Comparison of ENCODE assay signal across 28 cellular contexts in genomic region chr1:227518876-227519275, GRCh38.
"Had no signal": no experiment of that assay in that cellular context is flagged by ENCODE, and none has a peak within 500 bp of the region (broad histone marks: within the 10 kb centered on the region; RNA-seq: fewer than 3 reads in every experiment).

No MANE protein-coding gene starts in this region.

- H3K36me3 Mint-ChIP-seq: natural killer cell treated with Interleukin-12 subunit alpha and Interleukin-12 subunit beta and Interleukin-15 and Interleukin-18, amount 100 ng/mL, for 72 hours; stimulated activated naive B cell treated with anti-CD40 and anti-IgM and Interleukin-4, amounts not matched to agents 10 μg/mL and 1 μg/mL and 100 μg/mL, for 72 hours had no signal

- FAIRE-seq: islet of Langerhans had no signal

- H3K4me3 ChIP-seq: left ventricle myocardium inferior, lung, mucosa of descending colon, right atrium auricular region, skin epidermis, stomach, testis, thyroid gland, transverse colon, upper lobe of left lung, vagina had no signal

- H2AFZ ChIP-seq: parathyroid adenoma had no signal

- H3K4me1 ChIP-seq: left ventricle myocardium inferior, parathyroid adenoma, right atrium auricular region, stomach, testis, thyroid gland, transverse colon, upper lobe of left lung, vagina had no signal

- H3K9me3 ChIP-seq: left ventricle myocardium inferior, mucosa of descending colon, neutrophil, right atrium auricular region, testis, thyroid gland, vagina had no signal

- H3K4me3 Mint-ChIP-seq: immature natural killer cell; naive thymus-derived CD4-positive, alpha-beta T cell; natural killer cell treated with Interleukin-12 subunit alpha and Interleukin-12 subunit beta and Interleukin-15 and Interleukin-18, amount 100 ng/mL, for 72 hours; stimulated activated naive B cell treated with anti-CD40 and anti-IgM and Interleukin-4, amounts not matched to agents 10 μg/mL and 1 μg/mL and 100 μg/mL, for 72 hours had no signal

- H3K27me3 ChIP-seq: neutrophil, right atrium auricular region, stomach, testis, thyroid gland, transverse colon, upper lobe of left lung, vagina had no signal

- H3K27ac Mint-ChIP-seq: immature natural killer cell; naive thymus-derived CD4-positive, alpha-beta T cell; natural killer cell treated with Interleukin-12 subunit alpha and Interleukin-12 subunit beta and Interleukin-15 and Interleukin-18, amount 100 ng/mL, for 72 hours; progenitor cell of endocrine pancreas; stimulated activated naive B cell treated with anti-CD40 and anti-IgM and Interleukin-4, amounts not matched to agents 10 μg/mL and 1 μg/mL and 100 μg/mL, for 72 hours had no signal

- H3K36me3 ChIP-seq: left ventricle myocardium inferior, neutrophil, right atrium auricular region, stomach, thyroid gland, transverse colon, upper lobe of left lung, vagina had no signal

- ATAC-seq: mucosa of descending colon; naive thymus-derived CD4-positive, alpha-beta T cell; natural killer cell treated with Interleukin-12 subunit alpha and Interleukin-12 subunit beta and Interleukin-15 and Interleukin-18, amount 100 ng/mL, for 72 hours; sciatic nerve; stimulated activated naive B cell treated with anti-CD40 and anti-IgM and Interleukin-4, amounts not matched to agents 10 μg/mL and 1 μg/mL and 100 μg/mL, for 72 hours; stimulated activated naive CD8-positive, alpha-beta T cell treated with anti-CD3 and anti-CD28 coated beads, Interleukin-15, Interleukin-2, amounts not matched to agents 100 U/mL and 50 U/mL, for 24 hours had no signal

- DNase-seq: hypothalamus; immature natural killer cell; left ventricle myocardium inferior; midbrain; mucosa of descending colon; naive thymus-derived CD4-positive, alpha-beta T cell; occipital lobe; stimulated activated CD4-positive, alpha-beta T cell treated with anti-CD3 and anti-CD28 coated beads, Interleukin-12 subunit alpha, Interleukin-12 subunit beta, amount 100 ng/mL, for 4 hours; stimulated activated CD4-positive, alpha-beta T cell treated with anti-CD3 and anti-CD28 coated beads, Interleukin-15, amount 100 ng/mL, for 24 hours; stimulated activated CD4-positive, alpha-beta T cell treated with anti-CD3 and anti-CD28 coated beads, Interleukin-2, amount 100 ng/mL, for 24 hours; stimulated activated CD4-positive, alpha-beta T cell treated with anti-CD3 and anti-CD28 coated beads, Interleukin-4, amount 100 ng/mL, for 1 hour; stimulated activated naive B cell treated with anti-CD40 and anti-IgM and Interleukin-4, amounts not matched to agents 10 μg/mL and 1 μg/mL and 100 μg/mL, for 72 hours; stimulated activated naive CD8-positive, alpha-beta T cell treated with anti-CD3 and anti-CD28 coated beads, Interleukin-15, Interleukin-2, amounts not matched to agents 100 U/mL and 50 U/mL, for 24 hours; stomach; testis; thyroid gland; transverse colon; upper lobe of left lung had no signal

- H3K4me1 Mint-ChIP-seq: immature natural killer cell; naive thymus-derived CD4-positive, alpha-beta T cell; stimulated activated naive B cell treated with anti-CD40 and anti-IgM and Interleukin-4, amounts not matched to agents 10 μg/mL and 1 μg/mL and 100 μg/mL, for 72 hours had no signal

- H3K27ac ChIP-seq: left ventricle myocardium inferior, neutrophil, parathyroid adenoma, right atrium auricular region, skin epidermis, stomach, testis, thyroid gland, transverse colon, upper lobe of left lung, vagina had no signal

- H3K79me2 ChIP-seq: parathyroid adenoma had no signal

- H3K9ac ChIP-seq: parathyroid adenoma had no signal

- H3K9me3 Mint-ChIP-seq: natural killer cell treated with Interleukin-12 subunit alpha and Interleukin-12 subunit beta and Interleukin-15 and Interleukin-18, amount 100 ng/mL, for 72 hours; stimulated activated naive B cell treated with anti-CD40 and anti-IgM and Interleukin-4, amounts not matched to agents 10 μg/mL and 1 μg/mL and 100 μg/mL, for 72 hours had no signal
